In genomic region chr2:206642075-206643025, GRCh38 we compare ENCODE assay signal across 8 cellular contexts. TPM values are rescaled to one million over a fixed set of nuclear protein-coding genes. Genes with fewer than 3 reads are reported as not detected.
A peak's percentile ranks its signal among the peaks of the same experiment; 100 is the strongest.
DNase-seq lines count a peak whose midpoint lies in the region; ATAC-seq, FAIRE-seq and TF ChIP-seq lines count a peak whose summit lies in the region.
"Had no signal": no experiment of that assay in that cellular context is flagged by ENCODE, and none has a peak within 500 bp of the region (broad histone marks: within the 10 kb centered on the region; RNA-seq: fewer than 3 reads in every experiment).

Gene FAM237A, plus strand, starts transcription at chr2:206642487. Its CDS starts 1,750 bp downstream, at chr2:206644237.

- no peaks in the 10 kb centered on the region for H3K9me3 ChIP-seq in right lobe of liver
- H3K9me3 ChIP-seq: neutrophil had no signal

- no peaks in the 10 kb centered on the region for H3K36me3 ChIP-seq in right lobe of liver
- H3K36me3 ChIP-seq: neutrophil had no signal

- peak; percentile 13 for DNase-seq in GM12891 (ENCODE audit: insufficient read length, low spot score)
- DNase-seq in NB4 (ENCODE audit: low read depth) = peak; percentile 38
- peak; percentile 70 for DNase-seq in chondrocyte (ENCODE audit: low spot score)
- DNase-seq in right lobe of liver = peak in 2 of 3 donors; percentile 47 to 53
- DNase-seq in OCI-M2 (lab: John Stamatoyannopoulos, UW; ENCODE audit: unreplicated experiment) = no peak
- DNase-seq in NCI-H187 (lab: John Stamatoyannopoulos, UW) = no peak

- H3K4me3 ChIP-seq in NB4 (ENCODE audit: low read depth, low read length) = no peak within 1 kb of the TSS
- H3K4me3 ChIP-seq in right lobe of liver = no peak within 1 kb of the TSS

- H3K4me1 ChIP-seq in right lobe of liver = no peaks in the 10 kb centered on the region

- H3K36me3 Mint-ChIP-seq in chondrocyte (ENCODE audit: low read depth) = no peaks in the 10 kb centered on the region

- WGBS in right lobe of liver (ENCODE audit: insufficient coverage, low coverage, low lambda C conversion rate, missing lambda C conversion rate) = 7% methylated on average over 22 of the region's 56 CpGs

- no peak for TF ChIP-seq CTCF in NB4 (IDR thresholded peaks at IDR 0.05; ENCODE audit: low read depth, low read length)
- no peak for TF ChIP-seq CTCF in chondrocyte (IDR thresholded peaks at IDR 0.05)
- no peak for TF ChIP-seq CTCF in right lobe of liver (IDR thresholded peaks at IDR 0.05)

- no peak within 1 kb of the TSS for H3K27ac Mint-ChIP-seq in chondrocyte (ENCODE audit: unreplicated experiment)

- no peak for TF ChIP-seq POLR2A in GM12891 (IDR thresholded peaks at IDR 0.05; ENCODE audit: low read depth, low read length)
- no peak for TF ChIP-seq POLR2A in NB4 (IDR thresholded peaks at IDR 0.05; ENCODE audit: extremely low read depth, insufficient read length)
- TF ChIP-seq POLR2A in right lobe of liver (IDR thresholded peaks at IDR 0.05) = no peak

- no peak within 1 kb of the TSS for H3K27ac ChIP-seq in right lobe of liver
- H3K27ac ChIP-seq: neutrophil had no signal

- no peaks in the 10 kb centered on the region for H3K27me3 ChIP-seq in right lobe of liver

- intact Hi-C loops in right lobe of liver (cut with DNase I) = no loop called here

- FAIRE-seq in GM12891 (lab: Jason Lieb, UNC) = no peak

- H3K4me3 Mint-ChIP-seq in chondrocyte (ENCODE audit: unreplicated experiment) = no peak within 1 kb of the TSS

- H3K4me1 Mint-ChIP-seq in chondrocyte (ENCODE audit: low read depth) = peaks cover 4% of the 10 kb centered on the region

- peak in 3 of 4 donors; percentile 46 to 68 (median 67) for ATAC-seq in right lobe of liver
- ATAC-seq in GM21360 (IDR thresholded peaks at IDR 0.05; ENCODE audit: unreplicated experiment) = no peak

- peaks cover 13% of the 10 kb centered on the region for H3K27me3 Mint-ChIP-seq in chondrocyte (ENCODE audit: low read depth)

- no peaks in the 10 kb centered on the region for H3K9me3 Mint-ChIP-seq in chondrocyte (ENCODE audit: low read depth)

TF ChIP-seq in GM12891, 5 proteins besides CTCF, POLR2A, EP300 and RAD21:
- no peak for TF ChIP-seq POU2F2 (IDR thresholded peaks at IDR 0.05; ENCODE audit: low read depth, low read length)
- no peak for TF ChIP-seq SPI1 (IDR thresholded peaks at IDR 0.05; ENCODE audit: low read depth, low read length)

RNA-seq across cellular contexts. Expression of gene FAM237A, which starts in this region (rescaled TPM):
- polyA plus RNA-seq in GM12891 (2012; ENCODE audit: low read depth, missing spikeins) = not detected
- total RNA-seq in chondrocyte (not detected in 3 replicates), right lobe of liver (not detected)

Comparison
In these comparisons a context has a peak if more than half of its experiments do, and no peak if none do; other contexts are left out.
1. Peak in DNase-seq in chondrocyte; RNA of the gene not detected or under 1 TPM.
2. Peak in DNase-seq and ATAC-seq in right lobe of liver; RNA of the gene not detected or under 1 TPM.
3. DNase-seq: peak in GM12891 (single experiment) and NB4 (single experiment); none in OCI-M2 (single experiment) and NCI-H187 (0 of 2).